In genomic region chr5:10481241-10481932, GRCh38 we compare ENCODE assay signal across 18 cellular contexts. TPM values are rescaled to one million over a fixed set of nuclear protein-coding genes. Genes with fewer than 3 reads are reported as not detected.
A peak's percentile ranks its signal among the peaks of the same experiment; 100 is the strongest.
DNase-seq lines count a peak whose midpoint lies in the region; ATAC-seq and TF ChIP-seq lines count a peak whose summit lies in the region.
"Had no signal": no experiment of that assay in that cellular context is flagged by ENCODE, and none has a peak within 500 bp of the region (broad histone marks: within the 10 kb centered on the region; RNA-seq: fewer than 3 reads in every experiment).

No MANE protein-coding gene starts in this region.

- H4K20me1 ChIP-seq in GM23338 (replicated peaks; ENCODE audit: insufficient read depth) (no peaks in the 10 kb centered on the region), neural progenitor cell (ENCODE audit: low read depth) (no peaks in the 10 kb centered on the region)

- H3K27ac Mint-ChIP-seq in GM23338 (no peak overlapping the region), endodermal cell (no peak overlapping the region), neural progenitor cell (no peak overlapping the region)

- H3K4me3 Mint-ChIP-seq in GM23338 (no peak overlapping the region), endodermal cell (no peak overlapping the region), neural progenitor cell (no peak overlapping the region)
- H3K4me3 Mint-ChIP-seq: neural crest cell had no signal

- H3K27me3 ChIP-seq in GM23338 (ENCODE audit: insufficient read depth) = no peaks in the 10 kb centered on the region
- no peaks in the 10 kb centered on the region for H3K27me3 ChIP-seq in endodermal cell (ENCODE audit: control insufficient read depth, insufficient read depth, low read length, poor library complexity, severe bottlenecking)
- H3K27me3 ChIP-seq in neural progenitor cell = no peaks in the 10 kb centered on the region
- H3K27me3 ChIP-seq in gastroesophageal sphincter = peaks cover 42% of the 10 kb centered on the region

- H3K36me3 Mint-ChIP-seq in GM23338 (ENCODE audit: low read depth) (no peaks in the 10 kb centered on the region), endodermal cell (ENCODE audit: low read depth) (no peaks in the 10 kb centered on the region), neural progenitor cell (no peaks in the 10 kb centered on the region)

- H3K4me2 ChIP-seq in GM23338 (peak overlapping the region; percentile 55), neural progenitor cell (peak overlapping the region; percentile 19)

- H3K4me3 ChIP-seq in GM23338 (no peak overlapping the region), endodermal cell (ENCODE audit: low read length) (no peak overlapping the region), neural progenitor cell (no peak overlapping the region), gastroesophageal sphincter (no peak overlapping the region)

- H3K9me2 ChIP-seq in GM23338 (ENCODE audit: insufficient read depth) = no peaks in the 10 kb centered on the region

- peaks cover 30% of the 10 kb centered on the region for H3K4me1 Mint-ChIP-seq in GM23338
- peaks cover 38% of the 10 kb centered on the region for H3K4me1 Mint-ChIP-seq in endodermal cell
- H3K4me1 Mint-ChIP-seq in neural progenitor cell = peaks cover 23% of the 10 kb centered on the region

- 53 to 70% methylated on average over 9 to 10 of the region's 10 CpGs for WGBS in endodermal cell (ENCODE audit: insufficient coverage in 1 of 2, insufficient read length in 1 of 2), 2 experiments
- WGBS in gastroesophageal sphincter (ENCODE audit: low coverage in 1 of 2), 2 donors = 53 to 61% methylated on average over 5 of the region's 10 CpGs

- TF ChIP-seq CTCF in GM23338 (conservative IDR thresholded peaks at IDR 0.05; ENCODE audit: low read depth in 2 of 2) = no peak
- no peak for TF ChIP-seq CTCF in endodermal cell (conservative IDR thresholded peaks at IDR 0.05)
- no peak for TF ChIP-seq CTCF in neural progenitor cell (IDR thresholded peaks at IDR 0.05)
- no peak for TF ChIP-seq CTCF in gastroesophageal sphincter (IDR thresholded peaks at IDR 0.05)

- no peaks in the 10 kb centered on the region; the same call in 2 of the 3 replicates for H3K9me3 Mint-ChIP-seq in GM23338
- H3K9me3 Mint-ChIP-seq in endodermal cell = peaks cover 15% of the 10 kb centered on the region
- H3K9me3 Mint-ChIP-seq in neural progenitor cell = peaks cover 5% of the 10 kb centered on the region
- H3K9me3 Mint-ChIP-seq: neural crest cell had no signal

- H3K36me3 ChIP-seq in GM23338 (ENCODE audit: insufficient read depth) = no peaks in the 10 kb centered on the region
- H3K36me3 ChIP-seq in endodermal cell (ENCODE audit: control insufficient read depth, insufficient read depth, low read length) = no peaks in the 10 kb centered on the region
- H3K36me3 ChIP-seq in neural progenitor cell = no peaks in the 10 kb centered on the region
- no peaks in the 10 kb centered on the region for H3K36me3 ChIP-seq in gastroesophageal sphincter

- no peak overlapping the region for H3K9ac ChIP-seq in endodermal cell (ENCODE audit: extremely low read depth, low read length, poor library complexity, severe bottlenecking)
- H3K9ac ChIP-seq in neural progenitor cell = no peak overlapping the region

- peaks cover 12% of the 10 kb centered on the region for H3K4me1 ChIP-seq in GM23338 (ENCODE audit: insufficient read depth)
- H3K4me1 ChIP-seq in endodermal cell (ENCODE audit: control insufficient read depth, insufficient read depth, low read length) = no peaks in the 10 kb centered on the region
- H3K4me1 ChIP-seq in neural progenitor cell = no peaks in the 10 kb centered on the region
- no peaks in the 10 kb centered on the region for H3K4me1 ChIP-seq in gastroesophageal sphincter

- H3F3A ChIP-seq in GM23338 (replicated peaks; ENCODE audit: low read depth) (no peaks in the 10 kb centered on the region), neural progenitor cell (ENCODE audit: low read depth) (peaks cover 11% of the 10 kb centered on the region)

- no peak for TF ChIP-seq EP300 in gastroesophageal sphincter (IDR thresholded peaks at IDR 0.05)

- peak; percentile 37 for DNase-seq in GM23338 (ENCODE audit: low spot score)
- DNase-seq in NCI-H526 (lab: John Stamatoyannopoulos, UW) = peak; percentile 86 to 95
- DNase-seq in endodermal cell = peak; percentile 77
- DNase-seq in neural progenitor cell (ENCODE audit: low spot score) = peak; percentile 32
- no peak for DNase-seq in NCI-H1048 (lab: John Stamatoyannopoulos, UW)
- DNase-seq: activated CD4-positive, alpha-beta T cell treated with anti-CD3 and anti-CD28 coated beads for 4 hours; activated CD8-positive, alpha-beta memory T cell treated with anti-CD3 and anti-CD28 coated beads, Interleukin-2, amount 50 U/mL, for 4 hours; activated naive CD4-positive, alpha-beta T cell; aorta; foreskin fibroblast; NCI-H2081 treated with DMSO at 0.1 percent for 48 hours; stimulated activated CD4-positive, alpha-beta T cell treated with anti-CD3 and anti-CD28 coated beads, Interleukin-2, amount 100 ng/mL, for 24 hours; substantia nigra; T1000 had no signal

- peaks cover 8% of the 10 kb centered on the region for H3K27me3 Mint-ChIP-seq in GM23338 (ENCODE audit: insufficient read depth, low read depth, poor library complexity)
- peaks cover 37% of the 10 kb centered on the region for H3K27me3 Mint-ChIP-seq in endodermal cell (ENCODE audit: insufficient read depth)
- peaks cover 16% of the 10 kb centered on the region for H3K27me3 Mint-ChIP-seq in neural progenitor cell (ENCODE audit: insufficient read depth, low read depth)

- no peak overlapping the region for H3K27ac ChIP-seq in GM23338 (ENCODE audit: low read depth)
- no peak overlapping the region for H3K27ac ChIP-seq in endodermal cell (ENCODE audit: low read depth, low read length)
- H3K27ac ChIP-seq in neural progenitor cell = no peak overlapping the region
- H3K27ac ChIP-seq in gastroesophageal sphincter = no peak overlapping the region

- H3K79me2 ChIP-seq in GM23338 (replicated peaks; ENCODE audit: insufficient read depth) (no peaks in the 10 kb centered on the region), neural progenitor cell (ENCODE audit: low read depth) (no peaks in the 10 kb centered on the region)

- no peak for TF ChIP-seq POLR2A in gastroesophageal sphincter (IDR thresholded peaks at IDR 0.05)

- H3K9me3 ChIP-seq in endodermal cell (ENCODE audit: control insufficient read depth, low read length) (peaks cover 12% of the 10 kb centered on the region), neural progenitor cell (ENCODE audit: low read depth) (no peaks in the 10 kb centered on the region), gastroesophageal sphincter (peaks cover 0 to 5% (median 0%) of the 10 kb centered on the region in 3 donors)

- ATAC-seq in GM23338 = peak; percentile 89
- no peak for ATAC-seq in HG03442 (IDR thresholded peaks at IDR 0.05; ENCODE audit: unreplicated experiment)
- ATAC-seq in gastroesophageal sphincter = no peak

- H2AFZ ChIP-seq in GM23338 = no peak overlapping the region; the same call in 1 of the 2 replicates
- no peak overlapping the region for H2AFZ ChIP-seq in neural progenitor cell (replicated peaks)

TF ChIP-seq in GM23338, 12 proteins besides CTCF, POLR2A, EP300 and RAD21:
- TF ChIP-seq NANOG (IDR thresholded peaks at IDR 0.05; ENCODE audit: borderline replicate concordance) (no peak), POLR2AphosphoS5 (IDR thresholded peaks at IDR 0.05; ENCODE audit: low read depth) (no peak), ZNF331 (CRISPR knock-in tag; IDR thresholded peaks at IDR 0.05; ENCODE audit: low read depth) (no peak), JUNB (IDR thresholded peaks at IDR 0.05; ENCODE audit: unreplicated experiment) (no peak), STAT1 (IDR thresholded peaks at IDR 0.05; ENCODE audit: unreplicated experiment) (no peak)
- TF ChIP-seq, protein P1, sequence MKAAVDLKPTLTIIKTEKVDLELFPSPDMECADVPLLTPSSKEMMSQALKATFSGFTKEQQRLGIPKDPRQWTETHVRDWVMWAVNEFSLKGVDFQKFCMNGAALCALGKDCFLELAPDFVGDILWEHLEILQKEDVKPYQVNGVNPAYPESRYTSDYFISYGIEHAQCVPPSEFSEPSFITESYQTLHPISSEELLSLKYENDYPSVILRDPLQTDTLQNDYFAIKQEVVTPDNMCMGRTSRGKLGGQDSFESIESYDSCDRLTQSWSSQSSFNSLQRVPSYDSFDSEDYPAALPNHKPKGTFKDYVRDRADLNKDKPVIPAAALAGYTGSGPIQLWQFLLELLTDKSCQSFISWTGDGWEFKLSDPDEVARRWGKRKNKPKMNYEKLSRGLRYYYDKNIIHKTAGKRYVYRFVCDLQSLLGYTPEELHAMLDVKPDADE (IDR thresholded peaks at IDR 0.05) = no peak

RNA-seq across cellular contexts. Expression of gene ROPN1L, which starts 39.7 kb away (rescaled TPM):
- 1.0 TPM in 1 of 2 replicates, not detected in the other for total RNA-seq in GM23338 (2014; rRNA removed; shearing (Covaris generic))
- 0.57 TPM in 1 of 2 replicates, not detected in the other for polyA plus RNA-seq in GM23338 (2016; fragmentation: Nextera tagmentation; extraction: Ambion mirVana)
- total RNA-seq in endodermal cell (under 1 TPM in 1 of 2 donors, not detected in 1; 0.70 TPM), neural progenitor cell (ENCODE audit: low replicate concordance) (0.22 TPM in 1 of 2 replicates, not detected in the other), gastroesophageal sphincter (1 to 10 TPM in 1 of 4 donors, not detected in 3; 1.1 TPM)
- 0.21 TPM for polyA plus RNA-seq in endodermal cell (2013, experiment 1 of 2)
- polyA plus RNA-seq in endodermal cell (2013, experiment 2 of 2) = 0.62 TPM
- total RNA-seq: HT1080 had no signal
